In the genomic region with DNA sequence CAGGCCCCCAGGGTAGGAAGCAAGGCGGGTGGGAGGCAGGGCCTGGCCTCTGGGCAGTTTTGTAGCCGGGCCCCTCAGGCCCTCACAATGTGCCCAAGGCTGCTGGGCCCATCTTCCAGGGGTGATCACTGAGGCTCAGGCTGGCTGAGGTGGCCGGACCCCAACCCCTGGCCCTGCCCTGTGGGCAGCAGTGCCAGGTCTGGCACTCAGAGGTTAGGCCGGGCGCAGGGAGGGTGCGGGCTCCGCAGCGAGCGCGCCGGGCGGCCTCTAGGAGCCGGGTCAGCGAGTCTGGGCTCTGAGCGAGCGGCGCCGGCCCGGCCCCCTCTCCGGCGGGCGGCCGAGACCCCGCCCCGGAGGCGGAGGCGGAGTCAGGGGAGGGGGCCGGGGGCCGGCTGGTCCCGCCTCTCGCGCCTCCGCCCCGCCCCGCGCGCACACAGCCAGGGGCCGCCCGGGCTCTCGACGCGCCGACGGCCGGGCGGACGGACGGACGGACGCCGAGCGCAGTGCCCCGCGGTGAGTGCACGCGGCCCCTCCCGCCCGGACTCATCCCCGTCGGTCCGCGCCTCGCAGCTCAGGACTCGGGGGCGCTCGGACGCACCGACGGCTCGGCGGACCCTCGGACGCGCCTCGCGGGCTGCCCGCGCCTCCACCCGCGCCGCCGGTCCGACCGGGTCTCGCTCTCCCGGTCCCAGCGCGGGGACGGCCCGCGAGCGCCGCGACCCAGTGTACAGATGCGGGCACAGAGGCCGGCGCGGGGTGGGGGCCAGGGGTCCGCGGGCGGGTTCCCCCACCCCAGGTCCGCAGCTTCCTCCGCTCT, we compare ENCODE assay signal across 9 cellular contexts. TPM values are rescaled to one million over a fixed set of nuclear protein-coding genes. Genes with fewer than 3 reads are reported as not detected.
A peak's percentile ranks its signal among the peaks of the same experiment; 100 is the strongest.
DNase-seq lines count a peak whose midpoint lies in the region; ATAC-seq lines count a peak whose summit lies in the region.
"Had no signal": no experiment of that assay in that cellular context is flagged by ENCODE, and none has a peak within 500 bp of the region (broad histone marks: within the 10 kb centered on the region; RNA-seq: fewer than 3 reads in every experiment).

A gene (plus strand): TSS at position 430 of the 817 bp plus-strand sequence. CDS start 21,231 bp downstream, outside the sequence.

- ATAC-seq in CD4-positive, CD25-positive, alpha-beta regulatory T cell (ENCODE audit: low read depth in 2 of 2): peak in 1 of 2 donors; percentile 38
- no peak for ATAC-seq in GM21367 (IDR thresholded peaks at IDR 0.05; ENCODE audit: unreplicated experiment)

- peaks cover 4% of the 10 kb centered on the region for H3K36me3 Mint-ChIP-seq in CD4-positive, CD25-positive, alpha-beta regulatory T cell

- H3K9me3 ChIP-seq in CD4-positive, CD25-positive, alpha-beta regulatory T cell (ENCODE audit: control insufficient read depth in 2 of 2, low read length in 2 of 2): no peaks in the 10 kb centered on the region
- H3K9me3 ChIP-seq in mesenchymal stem cell (ENCODE audit: control insufficient read depth, low read length): no peaks in the 10 kb centered on the region

- peak within 1 kb of the TSS in 3 of 4 donors; percentile 3 to 88 (median 74) for H3K4me3 Mint-ChIP-seq in CD4-positive, CD25-positive, alpha-beta regulatory T cell

- peak within 1 kb of the TSS; percentile 37 for H2BK120ac ChIP-seq in mesenchymal stem cell (ENCODE audit: low read depth, low read length)

- H3K27me3 Mint-ChIP-seq in CD4-positive, CD25-positive, alpha-beta regulatory T cell: peaks cover 41% of the 10 kb centered on the region

- 8% methylated on average over 35 of the region's 103 CpGs for WGBS in mesenchymal stem cell
- 4% methylated on average over 103 of the region's 103 CpGs for WGBS in urinary bladder

- H3K4me2 ChIP-seq in mesenchymal stem cell (ENCODE audit: low read length, poor library complexity, severe bottlenecking): peak within 1 kb of the TSS; percentile 42

- peak within 1 kb of the TSS; percentile 68 for H2BK15ac ChIP-seq in mesenchymal stem cell (ENCODE audit: low read depth, poor library complexity, severe bottlenecking)

- DNase-seq in CD4-positive, CD25-positive, alpha-beta regulatory T cell: no peak
- DNase-seq in NCI-H2227 treated with DMSO at 0.1 percent for 48 hours (lab: John Stamatoyannopoulos, UW) (peak; percentile 2), ecto neural progenitor cell (ENCODE audit: low spot score) (peak; percentile 84), mesenchymal stem cell (peak; percentile 52), OCI-M2 (lab: John Stamatoyannopoulos, UW; ENCODE audit: unreplicated experiment) (no peak)
- DNase-seq in effector CD4-positive, alpha-beta T cell: no peak

- no peaks in the 10 kb centered on the region for H3K36me3 ChIP-seq in CD4-positive, CD25-positive, alpha-beta regulatory T cell (ENCODE audit: control insufficient read depth, insufficient read depth, low read length)
- H3K36me3 ChIP-seq in mesenchymal stem cell (ENCODE audit: control insufficient read depth in 1 of 2, insufficient read depth in 2 of 2, low read depth in 1 of 2, low read length in 2 of 2): peaks cover 0 to 8% of the 10 kb centered on the region in 2 experiments
- H3K36me3 ChIP-seq in urinary bladder (ENCODE audit: insufficient read depth): no peaks in the 10 kb centered on the region

- H4K8ac ChIP-seq in mesenchymal stem cell (ENCODE audit: low read length): peak within 1 kb of the TSS; percentile 95

- H3K27me3 ChIP-seq in CD4-positive, CD25-positive, alpha-beta regulatory T cell (ENCODE audit: control insufficient read depth, insufficient read depth, low read length): peaks cover 2% of the 10 kb centered on the region
- H3K27me3 ChIP-seq in mesenchymal stem cell (ENCODE audit: control insufficient read depth in 1 of 2, insufficient read depth in 1 of 2, low read length in 2 of 2): peaks cover 0 to 34% of the 10 kb centered on the region in 2 experiments

- no peak within 1 kb of the TSS for H3K4me3 ChIP-seq in CD4-positive, CD25-positive, alpha-beta regulatory T cell (ENCODE audit: low read depth, low read length)
- peak within 1 kb of the TSS; percentile 51 to 78 for H3K4me3 ChIP-seq in mesenchymal stem cell (ENCODE audit: insufficient read depth in 1 of 2, low read depth in 1 of 2, low read length in 2 of 2)
- peak within 1 kb of the TSS; percentile 45 for H3K4me3 ChIP-seq in urinary bladder (ENCODE audit: low read depth, low read length)

- H3K79me1 ChIP-seq in mesenchymal stem cell (replicated peaks; ENCODE audit: low read length, poor library complexity, severe bottlenecking): no peaks in the 10 kb centered on the region

- H3K9me3 Mint-ChIP-seq in CD4-positive, CD25-positive, alpha-beta regulatory T cell: peaks cover 0 to 2% (median 0%) of the 10 kb centered on the region in 7 donors

- peaks cover 3% of the 10 kb centered on the region for H3K4me1 ChIP-seq in CD4-positive, CD25-positive, alpha-beta regulatory T cell (ENCODE audit: control insufficient read depth, insufficient read depth, low read length, poor library complexity, severe bottlenecking)
- H3K4me1 ChIP-seq in mesenchymal stem cell (ENCODE audit: control insufficient read depth, insufficient read depth, low read depth, low read length) (peaks cover 31% of the 10 kb centered on the region), urinary bladder (ENCODE audit: insufficient read depth) (no peaks in the 10 kb centered on the region)

- H3K27ac Mint-ChIP-seq in CD4-positive, CD25-positive, alpha-beta regulatory T cell: no peak within 1 kb of the TSS

- peak within 1 kb of the TSS; percentile 81 for H4K91ac ChIP-seq in mesenchymal stem cell (ENCODE audit: low read length)

- H2BK5ac ChIP-seq in mesenchymal stem cell (ENCODE audit: low read depth, low read length, poor library complexity, severe bottlenecking): no peak within 1 kb of the TSS

- no peak within 1 kb of the TSS for H3K27ac ChIP-seq in CD4-positive, CD25-positive, alpha-beta regulatory T cell (ENCODE audit: insufficient read depth, low read length, poor library complexity, severe bottlenecking)
- H3K27ac ChIP-seq in mesenchymal stem cell (ENCODE audit: low read length, poor library complexity, severe bottlenecking): no peak within 1 kb of the TSS
- no peak within 1 kb of the TSS for H3K27ac ChIP-seq in urinary bladder (ENCODE audit: low read depth)
- H3K27ac ChIP-seq: HL-60 had no signal

- peak within 1 kb of the TSS; percentile 62 to 70 for H2BK12ac ChIP-seq in mesenchymal stem cell (ENCODE audit: low read length in 2 of 2)

- H3K18ac ChIP-seq in mesenchymal stem cell (ENCODE audit: low read depth in 1 of 2, low read length in 2 of 2): peak within 1 kb of the TSS; percentile 72 to 77

- no peak within 1 kb of the TSS for H2AFZ ChIP-seq in mesenchymal stem cell (ENCODE audit: low read depth, low read length)

- H3K14ac ChIP-seq in mesenchymal stem cell (ENCODE audit: low read length in 2 of 2): peak within 1 kb of the TSS in 1 of 2 experiments; percentile 7

- H3K9ac ChIP-seq in mesenchymal stem cell (ENCODE audit: low read length): peak within 1 kb of the TSS; percentile 85

- H3K23ac ChIP-seq in mesenchymal stem cell (ENCODE audit: low read length in 2 of 2): peak within 1 kb of the TSS in 1 of 2 experiments; percentile 41

- H3K4ac ChIP-seq in mesenchymal stem cell (ENCODE audit: low read depth in 1 of 2, low read length in 2 of 2): peak within 1 kb of the TSS; percentile 52 to 77

- H2AK5ac ChIP-seq in mesenchymal stem cell (ENCODE audit: low read length, severe bottlenecking): peak within 1 kb of the TSS; percentile 22

- H3K4me1 Mint-ChIP-seq in CD4-positive, CD25-positive, alpha-beta regulatory T cell: peaks cover 0 to 21% (median 3%) of the 10 kb centered on the region in 4 donors

RNA-seq across cellular contexts. Expression of the gene that starts here (rescaled TPM):
- not detected for total RNA-seq in CD4-positive, CD25-positive, alpha-beta regulatory T cell
- polyA plus RNA-seq in CD4-positive, CD25-positive, alpha-beta regulatory T cell: not detected
- 39.0 TPM for polyA plus RNA-seq in mesenchymal stem cell (2013, experiment 1 of 2)
- 37.8 TPM for polyA plus RNA-seq in mesenchymal stem cell (2013, experiment 2 of 2)
- 132 TPM for total RNA-seq in urinary bladder
- polyA plus RNA-seq in urinary bladder: 246 TPM

Comparison
In these comparisons a context has a peak if more than half of its experiments do, and no peak if none do; other contexts are left out.
1. RNA of the gene that starts here (total RNA-seq): 132 TPM in urinary bladder (single experiment); not detected in CD4-positive, CD25-positive, alpha-beta regulatory T cell (single experiment); every median in the first group is over 100 times any median in the second.
2. RNA of the gene that starts here (polyA plus RNA-seq): 246 TPM in urinary bladder (single experiment); not detected in CD4-positive, CD25-positive, alpha-beta regulatory T cell; every median in the first group is over 100 times any median in the second.
3. DNase-seq: peak in NCI-H2227 treated with DMSO at 0.1 percent for 48 hours (single experiment), ecto neural progenitor cell (single experiment) and mesenchymal stem cell (single experiment); none in CD4-positive, CD25-positive, alpha-beta regulatory T cell (0 of 3), OCI-M2 (single experiment) and effector CD4-positive, alpha-beta T cell (single experiment).